ENCODE assay signal across 8 cellular contexts in the genomic region with DNA sequence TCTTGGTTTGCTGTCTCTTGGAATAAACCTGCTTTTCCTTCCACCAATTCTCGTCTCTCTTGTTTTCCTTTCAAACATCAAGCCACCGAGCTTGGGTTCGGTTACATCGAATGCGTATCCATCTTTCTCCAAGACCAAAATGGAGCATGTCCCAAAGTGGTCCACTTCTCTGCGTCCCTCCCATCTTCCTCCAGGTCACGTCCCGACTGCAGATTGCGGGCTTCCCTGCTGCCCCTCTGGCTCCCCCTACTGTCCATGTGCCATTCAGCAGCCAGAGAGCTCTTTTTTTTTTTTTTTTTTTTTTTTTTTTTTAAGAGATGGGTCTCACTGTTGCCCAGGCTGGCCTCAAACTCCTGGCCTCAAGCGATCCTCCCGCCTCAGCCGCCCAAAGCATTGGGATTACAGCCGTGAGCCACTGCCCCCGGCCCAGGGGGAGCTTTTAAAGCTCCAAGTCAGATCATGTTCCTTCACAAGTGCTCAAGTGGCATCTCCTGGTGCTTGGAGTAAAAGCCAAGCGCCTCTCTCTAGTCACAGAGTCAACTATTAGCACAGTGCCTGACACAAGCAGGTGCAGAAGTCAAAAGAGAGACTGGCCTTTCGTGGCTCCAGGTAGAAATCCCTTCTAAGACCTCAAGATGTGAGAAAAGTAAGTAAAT. TPM values are rescaled to one million over a fixed set of nuclear protein-coding genes. Genes with fewer than 3 reads are reported as not detected.
DNase-seq lines count a peak whose midpoint lies in the region; ATAC-seq and TF ChIP-seq lines count a peak whose summit lies in the region.

No MANE protein-coding gene starts in this region.

- TF ChIP-seq CTCF in Loucy (conservative IDR thresholded peaks at IDR 0.05; ENCODE audit: low read length), result peak; percentile 79
- TF ChIP-seq CTCF in ascending aorta (IDR thresholded peaks at IDR 0.05), result peak; percentile 50 to 74 (median 67)

- no peak for ATAC-seq in HG02759 (IDR thresholded peaks at IDR 0.05; ENCODE audit: unreplicated experiment)

- intact Hi-C loops in ascending aorta (cut with DNase I), result loop anchor here (1.0 to 2.0 kb wide), 2 partner anchors 27 to 69 kb away; no protein-coding TSS in a partner anchor

- H3K27ac ChIP-seq in ascending aorta (no peak overlapping the region), iPS DF 6.9 (ENCODE audit: low read length) (no peak overlapping the region)

- H3K4me2 ChIP-seq in Loucy (ENCODE audit: low read depth, low read length, poor library complexity, severe bottlenecking), result no peak overlapping the region

- no peaks in the 10 kb centered on the region for H3K36me3 ChIP-seq in Loucy (ENCODE audit: insufficient read depth, low read length)
- H3K36me3 ChIP-seq in ascending aorta, result no peaks in the 10 kb centered on the region
- no peaks in the 10 kb centered on the region for H3K36me3 ChIP-seq in iPS DF 6.9 (ENCODE audit: control insufficient read depth, insufficient read depth, low read length)

- H3K9me3 ChIP-seq in Loucy (ENCODE audit: insufficient read depth, low read depth, low read length) (no peaks in the 10 kb centered on the region), ascending aorta (no peaks in the 10 kb centered on the region), iPS DF 6.9 (ENCODE audit: control insufficient read depth, insufficient read depth, low read length) (no peaks in the 10 kb centered on the region)

- no peaks in the 10 kb centered on the region for H4K20me1 ChIP-seq in Loucy (ENCODE audit: insufficient read depth, low read length, poor library complexity, severe bottlenecking)

- DNase-seq in ELR (ENCODE audit: low read depth), result peak; percentile 80
- DNase-seq in T-helper 9 cell, result peak; percentile 63
- DNase-seq in ascending aorta (ENCODE audit: low spot score in 2 of 2), result peak in 1 of 2 donors; percentile 80
- DNase-seq in iPS DF 6.9 (ENCODE audit: low read depth, low spot score), result peak; percentile 80
- peak; percentile 35 to 56 (median 52) for DNase-seq in stimulated activated CD4-positive, alpha-beta T cell treated with anti-CD3 and anti-CD28 coated beads, Interleukin-1b, Interleukin-23, amount 100 ng/mL, for 24 hours (ENCODE audit: low read depth in 4 of 4, low spot score in 1 of 4)
- no peak for DNase-seq in NCI-H1048 (lab: John Stamatoyannopoulos, UW)

- peaks cover 3% of the 10 kb centered on the region for H3K4me1 ChIP-seq in Loucy (ENCODE audit: insufficient read depth, low read length, poor library complexity, severe bottlenecking)
- H3K4me1 ChIP-seq in ascending aorta, result no peaks in the 10 kb centered on the region
- no peaks in the 10 kb centered on the region for H3K4me1 ChIP-seq in iPS DF 6.9 (ENCODE audit: control insufficient read depth, insufficient read depth, low read length)

- H2AFZ ChIP-seq in Loucy (ENCODE audit: low read length), result 0 out of 2 replicates have a peak overlapping the region, but pooled peaks have one; percentile 34

- H3K4me3 ChIP-seq in Loucy (ENCODE audit: low read length, poor library complexity, severe bottlenecking) (no peak overlapping the region), ascending aorta (no peak overlapping the region), iPS DF 6.9 (ENCODE audit: low read length) (no peak overlapping the region)

- no peaks in the 10 kb centered on the region for H3K9me2 ChIP-seq in Loucy (replicated peaks; ENCODE audit: low read depth, low read length)

- H3F3A ChIP-seq in Loucy (ENCODE audit: low read depth), result no peaks in the 10 kb centered on the region

- H3K79me2 ChIP-seq in Loucy (ENCODE audit: insufficient read depth, low read length), result no peaks in the 10 kb centered on the region

- H3K9ac ChIP-seq in Loucy (ENCODE audit: low read depth, low read length, poor library complexity, severe bottlenecking), result no peak overlapping the region

- H3K27me3 ChIP-seq in Loucy (ENCODE audit: insufficient read depth, low read length, poor library complexity, severe bottlenecking) (no peaks in the 10 kb centered on the region), ascending aorta (no peaks in the 10 kb centered on the region), iPS DF 6.9 (ENCODE audit: control insufficient read depth, insufficient read depth, low read length) (no peaks in the 10 kb centered on the region; the same call in 1 of the 2 replicates)

- no CpG with 5 or more reads among the region's 16 CpGs for WGBS in iPS DF 6.9 (ENCODE audit: insufficient coverage, insufficient read length)

RNA-seq across cellular contexts. Expression of a gene that starts 10.0 kb away (rescaled TPM):
- 13.6 TPM for total RNA-seq in ascending aorta

RNA-seq across cellular contexts. Expression of a gene that starts 13.0 kb away (rescaled TPM):
- not detected for total RNA-seq in ascending aorta
